8 cellular contexts compared by ENCODE assay signal in the genomic region with DNA sequence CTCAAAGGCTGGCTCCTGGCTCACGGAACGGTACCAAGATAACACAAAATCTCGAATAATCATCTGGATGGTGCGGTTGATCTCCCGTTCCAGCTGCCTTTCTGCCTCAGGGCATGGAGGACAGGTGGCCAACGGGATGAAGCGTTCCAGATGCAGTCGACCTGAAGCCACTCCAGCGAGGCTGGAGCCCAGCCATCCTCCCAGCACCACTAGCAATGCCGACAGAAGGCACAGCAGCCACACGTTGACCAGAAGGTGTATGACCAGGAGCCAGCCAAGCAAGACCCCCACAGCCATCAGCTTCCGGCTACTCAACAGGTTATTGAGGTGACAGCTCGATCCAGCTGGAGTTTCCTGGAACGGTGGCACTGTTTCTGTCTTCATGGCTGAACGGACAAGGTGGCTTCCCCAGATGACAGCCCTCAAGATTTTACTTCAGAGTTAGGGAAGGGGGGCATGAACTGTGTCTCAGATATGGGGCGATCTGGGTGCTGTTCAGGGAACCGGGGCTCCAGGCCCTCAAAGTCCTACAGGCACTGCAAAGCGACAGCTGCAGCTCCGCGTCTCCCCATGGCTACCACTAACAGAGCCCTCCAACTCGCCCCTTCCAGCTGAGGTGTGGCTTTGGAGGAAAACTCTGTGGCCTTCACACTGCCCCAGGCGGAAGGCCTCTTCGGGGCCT. TPM values are rescaled to one million over a fixed set of nuclear protein-coding genes. Genes with fewer than 3 reads are reported as not detected.
DNase-seq lines count a peak whose midpoint lies in the region; ATAC-seq and TF ChIP-seq lines count a peak whose summit lies in the region.

No MANE protein-coding gene starts in this region.

- no peak for DNase-seq in heart right ventricle
- DNase-seq in Right ventricle myocardium inferior (ENCODE audit: missing footprints), result no peak
- peak; percentile 9 for DNase-seq in NB4 (ENCODE audit: low read depth)
- no peak for DNase-seq in effector memory CD4-positive, alpha-beta T cell
- DNase-seq in neural progenitor cell (ENCODE audit: low spot score), result no peak
- no peak for DNase-seq in DMS153 treated with DMSO at 0.1 percent for 48 hours (lab: John Stamatoyannopoulos, UW; ENCODE audit: unreplicated experiment)
- DNase-seq in ACHN, result no peak

- intact Hi-C loops in heart right ventricle (cut with DNase I) (loop anchor here in 1 of 10 donors (10.0 kb wide), 1 partner anchor 601 kb away; a partner anchor contains a TSS), Right ventricle myocardium inferior (cut with DNase I) (loop anchor here (10.0 kb wide), 1 partner anchor 601 kb away; a partner anchor contains a TSS)

- H3K9me3 Mint-ChIP-seq in neural progenitor cell, result no peaks in the 10 kb centered on the region

- in situ Hi-C loops in ACHN (cut with HindIII; ENCODE audit: low pct_ligation_motif_present, low pct_unique_long_range_greater_than_20kb, low sequenced_read_pairs), result no loop called here

- H3K4me3 Mint-ChIP-seq in neural progenitor cell, result peak overlapping the region; percentile 87

- H3K36me3 ChIP-seq in heart right ventricle (peaks cover 0 to 47% (median 20%) of the 10 kb centered on the region in 9 donors), neural progenitor cell (peaks cover 8% of the 10 kb centered on the region)
- H3K36me3 ChIP-seq in effector memory CD4-positive, alpha-beta T cell (ENCODE audit: control insufficient read depth, insufficient read depth, low read length), result peaks cover 12% of the 10 kb centered on the region

- H3K79me2 ChIP-seq in neural progenitor cell (ENCODE audit: low read depth), result peaks cover 29% of the 10 kb centered on the region

- peaks cover 5 to 43% (median 36%) of the 10 kb centered on the region in 9 donors for H3K4me1 ChIP-seq in heart right ventricle
- H3K4me1 ChIP-seq in effector memory CD4-positive, alpha-beta T cell (ENCODE audit: control insufficient read depth, insufficient read depth, low read length, poor library complexity, severe bottlenecking), result peaks cover 7% of the 10 kb centered on the region
- H3K4me1 ChIP-seq in neural progenitor cell, result peaks cover 14% of the 10 kb centered on the region

- peak in 1 of 8 donors; percentile 6 for ATAC-seq in heart right ventricle
- no peak for ATAC-seq in Right ventricle myocardium inferior
- no peak for ATAC-seq in GM21576 (IDR thresholded peaks at IDR 0.05; ENCODE audit: unreplicated experiment)

- peaks cover 22% of the 10 kb centered on the region for H3K4me1 Mint-ChIP-seq in neural progenitor cell

- WGBS in heart right ventricle, 2 donors, result 33 to 37% methylated on average over 23 of the region's 23 CpGs

- peaks cover 26% of the 10 kb centered on the region for H4K20me1 ChIP-seq in neural progenitor cell (ENCODE audit: low read depth)

- no peak for TF ChIP-seq POLR2A in NB4 (IDR thresholded peaks at IDR 0.05; ENCODE audit: extremely low read depth, insufficient read length)

- H2AFZ ChIP-seq in neural progenitor cell (replicated peaks), result peak overlapping the region; percentile 82

- H3K4me3 ChIP-seq in heart right ventricle (peak overlapping the region; percentile 82 to 100 (median 92)), NB4 (ENCODE audit: low read depth, low read length) (peak overlapping the region; percentile 91), neural progenitor cell (peak overlapping the region; percentile 85)
- peak overlapping the region; percentile 93 for H3K4me3 ChIP-seq in effector memory CD4-positive, alpha-beta T cell (ENCODE audit: insufficient read depth, low read depth, low read length, poor library complexity, severe bottlenecking)

- peak overlapping the region; percentile 96 for H3K4me2 ChIP-seq in neural progenitor cell

- H3K9me3 ChIP-seq in heart right ventricle (no peaks in the 10 kb centered on the region), neural progenitor cell (ENCODE audit: low read depth) (no peaks in the 10 kb centered on the region)
- no peaks in the 10 kb centered on the region for H3K9me3 ChIP-seq in effector memory CD4-positive, alpha-beta T cell (ENCODE audit: control insufficient read depth, low read length)

- H3K27me3 ChIP-seq in heart right ventricle, result no peaks in the 10 kb centered on the region
- no peaks in the 10 kb centered on the region for H3K27me3 ChIP-seq in effector memory CD4-positive, alpha-beta T cell (replicated peaks; ENCODE audit: control insufficient read depth, insufficient read depth, low read length, poor library complexity, severe bottlenecking)
- peaks cover 15% of the 10 kb centered on the region for H3K27me3 ChIP-seq in neural progenitor cell

- peak overlapping the region; percentile 92 for H3K9ac ChIP-seq in neural progenitor cell

- H3F3A ChIP-seq in neural progenitor cell (ENCODE audit: low read depth), result no peaks in the 10 kb centered on the region

- no peak overlapping the region for H3K27ac Mint-ChIP-seq in neural progenitor cell

- peak overlapping the region; percentile 68 to 96 (median 87) for H3K27ac ChIP-seq in heart right ventricle
- H3K27ac ChIP-seq in effector memory CD4-positive, alpha-beta T cell (ENCODE audit: insufficient read depth, low read length, poor library complexity, severe bottlenecking), result peak overlapping the region; percentile 89
- H3K27ac ChIP-seq in neural progenitor cell, result no peak overlapping the region

- TF ChIP-seq CTCF in heart right ventricle (IDR thresholded peaks at IDR 0.05), result no peak
- no peak for TF ChIP-seq CTCF in NB4 (IDR thresholded peaks at IDR 0.05; ENCODE audit: low read depth, low read length)
- no peak for TF ChIP-seq CTCF in neural progenitor cell (IDR thresholded peaks at IDR 0.05)

- H3K36me3 Mint-ChIP-seq in neural progenitor cell, result peaks cover 9% of the 10 kb centered on the region

- H3K27me3 Mint-ChIP-seq in neural progenitor cell (ENCODE audit: insufficient read depth, low read depth), result no peaks in the 10 kb centered on the region

RNA-seq across cellular contexts. Expression of a gene that starts 0.6 kb away (rescaled TPM):
- total RNA-seq in heart right ventricle (10 to 100 TPM; 37.1 to 60.9 (median 54.5) TPM), Right ventricle myocardium inferior (54.9 TPM), neural progenitor cell (ENCODE audit: low replicate concordance) (32.8 and 33.4 TPM in 2 replicates)
- 10 to 100 TPM; 10.4 to 16.2 TPM for polyA plus RNA-seq in heart right ventricle
